ENCODE assay signal across 15 cellular contexts in genomic region chr14:72636094-72636493, GRCh38.
DNase-seq lines count a peak whose midpoint lies in the region; ATAC-seq and TF ChIP-seq lines count a peak whose summit lies in the region.
"Had no signal": no experiment of that assay in that cellular context is flagged by ENCODE, and none has a peak within 500 bp of the region (broad histone marks: within the 10 kb centered on the region; RNA-seq: fewer than 3 reads in every experiment).

No MANE protein-coding gene starts in this region.

- TF ChIP-seq CTCF in natural killer cell (IDR thresholded peaks at IDR 0.05) (no peak), RWPE2 (IDR thresholded peaks at IDR 0.05; ENCODE audit: poor library complexity, severe bottlenecking) (no peak), fibroblast of lung (conservative IDR thresholded peaks at IDR 0.05 in 1 of 2, IDR thresholded peaks at IDR 0.05 in 1 of 2; ENCODE audit: low read depth in 1 of 2, low read length in 2 of 2) (no peak), colonic mucosa (IDR thresholded peaks at IDR 0.05) (no peak)

- H3K36me3 ChIP-seq in RWPE2 (ENCODE audit: low read depth) (no peaks in the 10 kb centered on the region), fibroblast of lung (ENCODE audit: control insufficient read depth, insufficient read depth, low read length) (no peaks in the 10 kb centered on the region), colonic mucosa (no peaks in the 10 kb centered on the region)
- H3K36me3 ChIP-seq: BLaER1 had no signal

- no peak overlapping the region for H3K4me3 Mint-ChIP-seq in natural killer cell treated with Interleukin-12 subunit alpha and Interleukin-12 subunit beta and Interleukin-15 and Interleukin-18, amount 100 ng/mL, for 72 hours
- no peak overlapping the region for H3K4me3 Mint-ChIP-seq in natural killer cell

- DNase-seq in natural killer cell treated with Interleukin-12 subunit alpha and Interleukin-12 subunit beta and Interleukin-15 and Interleukin-18, amount 100 ng/mL, for 72 hours (ENCODE audit: low spot score): no peak
- DNase-seq in natural killer cell: no peak
- DNase-seq in RWPE2 (ENCODE audit: low spot score): no peak
- peak in 1 of 2 donors; percentile 42 for DNase-seq in fibroblast of lung (ENCODE audit: low read depth in 2 of 2)
- DNase-seq in activated CD4-positive, alpha-beta T cell treated with anti-CD3 and anti-CD28 coated beads, Interleukin-2, amount 50 U/mL, for 1 hour: no peak
- DNase-seq in colonic mucosa: no peak
- DNase-seq in NCI-H146 (lab: John Stamatoyannopoulos, UW): no peak
- no peak for DNase-seq in NCI-H2029 (lab: John Stamatoyannopoulos, UW)
- DNase-seq: 8988T, H7, NCI-H1417 treated with DMSO at 0.1 percent for 48 hours, NCI-H2029 treated with DMSO at 0.1 percent for 48 hours, NCI-H82 had no signal

- H3K4me1 Mint-ChIP-seq in natural killer cell treated with Interleukin-12 subunit alpha and Interleukin-12 subunit beta and Interleukin-15 and Interleukin-18, amount 100 ng/mL, for 72 hours (ENCODE audit: low read depth in 2 of 2): peaks cover 10 to 13% of the 10 kb centered on the region in 2 donors
- H3K4me1 Mint-ChIP-seq in natural killer cell: no peaks in the 10 kb centered on the region

- intact Hi-C loops in natural killer cell (cut with micrococcal nuclease): no loop called here
- intact Hi-C loops in colonic mucosa (cut with DNase I): no loop called here

- H2AFZ ChIP-seq in fibroblast of lung (ENCODE audit: low read length): no peak overlapping the region

- peak overlapping the region; percentile 68 for H3K4me2 ChIP-seq in fibroblast of lung (ENCODE audit: extremely low read depth, insufficient read depth, low read length)
- H3K4me2 ChIP-seq: BLaER1 had no signal

- peak overlapping the region; percentile 73 for H3K27ac ChIP-seq in RWPE2 (ENCODE audit: poor library complexity, severe bottlenecking)
- peak overlapping the region; percentile 66 for H3K27ac ChIP-seq in fibroblast of lung (ENCODE audit: insufficient read depth, low read length)
- H3K27ac ChIP-seq in colonic mucosa: no peak overlapping the region
- H3K27ac ChIP-seq: BLaER1 had no signal

- peaks cover 10% of the 10 kb centered on the region for H3K36me3 Mint-ChIP-seq in natural killer cell treated with Interleukin-12 subunit alpha and Interleukin-12 subunit beta and Interleukin-15 and Interleukin-18, amount 100 ng/mL, for 72 hours
- no peaks in the 10 kb centered on the region for H3K36me3 Mint-ChIP-seq in natural killer cell

- H3K4me3 ChIP-seq in RWPE2 (ENCODE audit: severe bottlenecking) (no peak overlapping the region), fibroblast of lung (replicated peaks in 1 of 4; ENCODE audit: control extremely low read depth in 1 of 4, insufficient read depth in 1 of 4, low read depth in 3 of 4, low read length in 4 of 4) (no peak overlapping the region), colonic mucosa (no peak overlapping the region)
- H3K4me3 ChIP-seq: BLaER1 had no signal

- no peaks in the 10 kb centered on the region for H3K27me3 ChIP-seq in RWPE2 (ENCODE audit: insufficient read depth, poor library complexity, severe bottlenecking)
- no peaks in the 10 kb centered on the region for H3K27me3 ChIP-seq in fibroblast of lung (ENCODE audit: control insufficient read depth, insufficient read depth, low read length)
- H3K27me3 ChIP-seq in colonic mucosa: no peaks in the 10 kb centered on the region
- H3K27me3 ChIP-seq: BLaER1 had no signal

- H3K27ac Mint-ChIP-seq in natural killer cell treated with Interleukin-12 subunit alpha and Interleukin-12 subunit beta and Interleukin-15 and Interleukin-18, amount 100 ng/mL, for 72 hours: peak overlapping the region; percentile 3 to 31
- H3K27ac Mint-ChIP-seq in natural killer cell: no peak overlapping the region

- H3K9me3 Mint-ChIP-seq in natural killer cell treated with Interleukin-12 subunit alpha and Interleukin-12 subunit beta and Interleukin-15 and Interleukin-18, amount 100 ng/mL, for 72 hours: peaks cover 3% of the 10 kb centered on the region
- no peaks in the 10 kb centered on the region for H3K9me3 Mint-ChIP-seq in natural killer cell

- H3K9ac ChIP-seq in fibroblast of lung (ENCODE audit: insufficient read depth, low read length) (no peak overlapping the region), colonic mucosa (ENCODE audit: low read depth in 2 of 2, low read length in 2 of 2) (no peak overlapping the region)
- H3K9ac ChIP-seq: BLaER1 had no signal

- ATAC-seq in natural killer cell treated with Interleukin-12 subunit alpha and Interleukin-12 subunit beta and Interleukin-15 and Interleukin-18, amount 100 ng/mL, for 72 hours: no peak
- ATAC-seq in natural killer cell (no peak), RWPE2 (ENCODE audit: low read depth) (peak; percentile 38)
- ATAC-seq: Right ventricle myocardium inferior had no signal

- H3K4me1 ChIP-seq in RWPE2 (ENCODE audit: insufficient read depth, poor library complexity, severe bottlenecking) (peaks cover 39% of the 10 kb centered on the region), fibroblast of lung (ENCODE audit: control insufficient read depth, extremely low read depth, insufficient read depth, low read length) (peaks cover 12% of the 10 kb centered on the region), colonic mucosa (no peaks in the 10 kb centered on the region)
- H3K4me1 ChIP-seq: BLaER1 had no signal

- H3K79me2 ChIP-seq in fibroblast of lung (ENCODE audit: control insufficient read depth, insufficient read depth, low read length): no peaks in the 10 kb centered on the region

- H3K9me3 ChIP-seq in RWPE2 (ENCODE audit: severe bottlenecking): no peaks in the 10 kb centered on the region
- H3K9me3 ChIP-seq in fibroblast of lung (ENCODE audit: control insufficient read depth, insufficient read depth, low read depth, low read length): no peaks in the 10 kb centered on the region
- H3K9me3 ChIP-seq in colonic mucosa: no peaks in the 10 kb centered on the region

- H3K27me3 Mint-ChIP-seq in natural killer cell treated with Interleukin-12 subunit alpha and Interleukin-12 subunit beta and Interleukin-15 and Interleukin-18, amount 100 ng/mL, for 72 hours: peaks cover 24 to 34% of the 10 kb centered on the region in 2 donors
- H3K27me3 Mint-ChIP-seq in natural killer cell (ENCODE audit: low read depth in 2 of 2): peaks cover 25 to 47% of the 10 kb centered on the region in 2 donors

- H4K20me1 ChIP-seq in fibroblast of lung (ENCODE audit: control insufficient read depth, extremely low read depth, insufficient read depth, low read length): no peaks in the 10 kb centered on the region
- H4K20me1 ChIP-seq: BLaER1 had no signal

Comparison
In these comparisons a context has a peak if more than half of its experiments do, and no peak if none do; other contexts are left out.
1. H3K27ac Mint-ChIP-seq: peak in natural killer cell treated with Interleukin-12 subunit alpha and Interleukin-12 subunit beta and Interleukin-15 and Interleukin-18, amount 100 ng/mL, for 72 hours (2 of 2); none in natural killer cell (0 of 2).